20 cellular contexts compared by ENCODE assay signal in genomic region chr6:25174678-25175077, GRCh38.
DNase-seq lines count a peak whose midpoint lies in the region; ATAC-seq and TF ChIP-seq lines count a peak whose summit lies in the region.
"Had no signal": no experiment of that assay in that cellular context is flagged by ENCODE, and none has a peak within 500 bp of the region (broad histone marks: within the 10 kb centered on the region; RNA-seq: fewer than 3 reads in every experiment).

No MANE protein-coding gene starts in this region.

- no peaks in the 10 kb centered on the region for H3K36me3 Mint-ChIP-seq in chondrocyte (ENCODE audit: low read depth)
- H3K36me3 Mint-ChIP-seq: activated naive CD4-positive, alpha-beta T cell treated with anti-CD3 and anti-CD28 coated beads, Interleukin-2, amount 50 U/mL, for 24 hours had no signal

- peaks cover 43% of the 10 kb centered on the region for H3K4me1 ChIP-seq in ACC112 (ENCODE audit: control insufficient read depth, insufficient read depth, low read length, unreplicated experiment)
- H3K4me1 ChIP-seq in trophoblast cell (ENCODE audit: control insufficient read depth in 1 of 2, insufficient read depth in 2 of 2, low read length in 2 of 2) = peaks cover 13 to 26% of the 10 kb centered on the region in 2 experiments
- peaks cover 0 to 14% (median 6%) of the 10 kb centered on the region in 4 donors for H3K4me1 ChIP-seq in right lobe of liver
- H3K4me1 ChIP-seq: prostate gland had no signal

- H3K4me3 ChIP-seq in ACC112 (ENCODE audit: low read depth, low read length) (no peak overlapping the region), trophoblast cell (ENCODE audit: low read depth, low read length) (no peak overlapping the region), right lobe of liver (no peak overlapping the region)
- no peak overlapping the region for H3K4me3 ChIP-seq in Jurkat, Clone E6-1 (ENCODE audit: low read length)
- H3K4me3 ChIP-seq: GM23338, prostate gland had no signal

- peak overlapping the region; percentile 80 for H3K27ac ChIP-seq in ACC112 (ENCODE audit: low read depth, low read length)
- peak overlapping the region; percentile 90 for H3K27ac ChIP-seq in trophoblast cell (ENCODE audit: low read depth, low read length)
- H3K27ac ChIP-seq in right lobe of liver = no peak overlapping the region
- H3K27ac ChIP-seq: prostate gland had no signal

- peak; percentile 51 for DNase-seq in Jurkat, Clone E6-1 (ENCODE audit: low read depth, low spot score)
- no peak for DNase-seq in chondrocyte (ENCODE audit: low spot score)
- no peak for DNase-seq in trophoblast cell
- DNase-seq in NOMO-1 treated with dmso at 0.1 percent for 144 hours (lab: John Stamatoyannopoulos, UW; ENCODE audit: unreplicated experiment) = no peak
- DNase-seq in GM13977 (ENCODE audit: low spot score) = no peak
- no peak for DNase-seq in NCI-H2171 treated with DMSO at 0.1 percent for 48 hours (lab: John Stamatoyannopoulos, UW)
- DNase-seq in right lobe of liver = no peak
- DNase-seq: activated CD4-positive, alpha-beta T cell treated with anti-CD3 and anti-CD28 coated beads for 36 hours; activated T-cell treated with anti-CD3 and anti-CD28 coated beads for 4 hours; endodermal cell; naive thymus-derived CD4-positive, alpha-beta T cell; NCI-H1694; Right ventricle myocardium superior; stimulated activated CD4-positive, alpha-beta T cell treated with anti-CD3 and anti-CD28 coated beads, Interleukin-15, amount 100 ng/mL, for 24 hours; T-helper 9 cell had no signal

- H3K9ac ChIP-seq in trophoblast cell (ENCODE audit: low read length) = no peak overlapping the region

- TF ChIP-seq CTCF in chondrocyte (IDR thresholded peaks at IDR 0.05) (no peak), GM13977 (IDR thresholded peaks at IDR 0.05; ENCODE audit: extremely low read depth, insufficient read depth, missing control alignments) (no peak), right lobe of liver (IDR thresholded peaks at IDR 0.05) (no peak)

- H3K4ac ChIP-seq in trophoblast cell (ENCODE audit: low read depth, low read length) = peak overlapping the region; percentile 72

- peak overlapping the region; percentile 100 for H4K91ac ChIP-seq in trophoblast cell (ENCODE audit: low read depth, low read length)

- H3K36me3 ChIP-seq in ACC112 (ENCODE audit: insufficient read depth, low read length) = no peaks in the 10 kb centered on the region
- H3K36me3 ChIP-seq in trophoblast cell (ENCODE audit: control insufficient read depth in 1 of 2, insufficient read depth in 2 of 2, low read length in 2 of 2) = no peaks in the 10 kb centered on the region
- H3K36me3 ChIP-seq in right lobe of liver = no peaks in the 10 kb centered on the region
- H3K36me3 ChIP-seq: prostate gland had no signal

- H3K14ac ChIP-seq in trophoblast cell (ENCODE audit: low read length) = peak overlapping the region; percentile 93

- no CpG with 5 or more reads among the region's 6 CpGs for WGBS in trophoblast cell (ENCODE audit: extremely low coverage, insufficient coverage, insufficient read length)
- 73% methylated on average over 6 of the region's 6 CpGs for WGBS in right lobe of liver (ENCODE audit: insufficient coverage, low coverage, low lambda C conversion rate, missing lambda C conversion rate)

- H3K79me2 ChIP-seq in ACC112 (ENCODE audit: control insufficient read depth, insufficient read depth, low read length, unreplicated experiment) (no peaks in the 10 kb centered on the region), trophoblast cell (ENCODE audit: control insufficient read depth, insufficient read depth, low read length, poor library complexity) (peaks cover 3% of the 10 kb centered on the region)

- H3K27me3 ChIP-seq in ACC112 (ENCODE audit: insufficient read depth, low read length) (no peaks in the 10 kb centered on the region), trophoblast cell (ENCODE audit: insufficient read depth, low read length) (no peaks in the 10 kb centered on the region), right lobe of liver (no peaks in the 10 kb centered on the region)

- peak overlapping the region; percentile 81 for H3K18ac ChIP-seq in trophoblast cell (ENCODE audit: low read length)

- H3K27ac Mint-ChIP-seq in chondrocyte (ENCODE audit: unreplicated experiment) = peak overlapping the region; percentile 98
- H3K27ac Mint-ChIP-seq: activated naive CD4-positive, alpha-beta T cell treated with anti-CD3 and anti-CD28 coated beads, Interleukin-2, amount 50 U/mL, for 24 hours; endodermal cell; GM23338 had no signal

- ATAC-seq in right lobe of liver = no peak
- ATAC-seq: GM23338 had no signal

- peak overlapping the region; percentile 98 for H2BK12ac ChIP-seq in trophoblast cell (ENCODE audit: low read length)

- H3K23ac ChIP-seq in trophoblast cell (ENCODE audit: low read length) = no peak overlapping the region

- no peak overlapping the region for H3K4me2 ChIP-seq in trophoblast cell (ENCODE audit: low read length)
- H3K4me2 ChIP-seq: GM23338 had no signal

- H2AFZ ChIP-seq in ACC112 (ENCODE audit: low read length, unreplicated experiment) (no peak overlapping the region), trophoblast cell (ENCODE audit: insufficient read depth, low read length, poor library complexity) (peak overlapping the region; percentile 50)

- H2AK5ac ChIP-seq in trophoblast cell (ENCODE audit: low read length) = peak overlapping the region; percentile 64

- no peaks in the 10 kb centered on the region for H3K9me3 ChIP-seq in trophoblast cell (ENCODE audit: insufficient read depth, low read depth, low read length)
- no peaks in the 10 kb centered on the region for H3K9me3 ChIP-seq in right lobe of liver
- H3K9me3 ChIP-seq: prostate gland had no signal

- H3K27me3 Mint-ChIP-seq in chondrocyte (ENCODE audit: low read depth) = no peaks in the 10 kb centered on the region
- H3K27me3 Mint-ChIP-seq: activated CD4-positive, alpha-beta T cell treated with anti-CD3 and anti-CD28 coated beads for 36 hours; activated naive CD4-positive, alpha-beta T cell treated with anti-CD3 and anti-CD28 coated beads, Interleukin-2, amount 50 U/mL, for 24 hours; central memory CD8-positive, alpha-beta T cell had no signal

- peak overlapping the region; percentile 68 for H4K8ac ChIP-seq in trophoblast cell (ENCODE audit: low read depth, low read length)

- H4K12ac ChIP-seq in trophoblast cell (ENCODE audit: low read depth, low read length) = no peak overlapping the region

- TF ChIP-seq POLR2A in right lobe of liver (IDR thresholded peaks at IDR 0.05) = no peak

- H2BK5ac ChIP-seq in trophoblast cell (ENCODE audit: low read depth, low read length, poor library complexity) = peak overlapping the region; percentile 99

- H3K4me3 Mint-ChIP-seq in chondrocyte (ENCODE audit: unreplicated experiment) = no peak overlapping the region
- H3K4me3 Mint-ChIP-seq: activated CD4-positive, alpha-beta T cell treated with anti-CD3 and anti-CD28 coated beads for 36 hours; activated naive CD4-positive, alpha-beta T cell treated with anti-CD3 and anti-CD28 coated beads, Interleukin-2, amount 50 U/mL, for 24 hours; central memory CD8-positive, alpha-beta T cell; endodermal cell; GM23338 had no signal

- intact Hi-C loops in right lobe of liver (cut with DNase I) = no loop called here

- H2BK120ac ChIP-seq in trophoblast cell (ENCODE audit: insufficient read depth, low read length, poor library complexity) = peak overlapping the region; percentile 100

- H3K79me1 ChIP-seq in trophoblast cell (ENCODE audit: low read length) = peaks cover 27% of the 10 kb centered on the region

- in situ Hi-C loops in GM13977 (cut with MboI; ENCODE audit: low pct_unique_long_range_greater_than_20kb, low sequenced_read_pairs, unreplicated experiment) = no loop called here

- peaks cover 86% of the 10 kb centered on the region for H3K4me1 Mint-ChIP-seq in chondrocyte (ENCODE audit: low read depth)
- H3K4me1 Mint-ChIP-seq: central memory CD8-positive, alpha-beta T cell; endodermal cell had no signal

- H3K9me3 Mint-ChIP-seq in chondrocyte (ENCODE audit: low read depth) = peaks cover 3% of the 10 kb centered on the region
- H3K9me3 Mint-ChIP-seq: activated naive CD4-positive, alpha-beta T cell treated with anti-CD3 and anti-CD28 coated beads, Interleukin-2, amount 50 U/mL, for 24 hours; central memory CD8-positive, alpha-beta T cell; endodermal cell; GM23338; naive thymus-derived CD4-positive, alpha-beta T cell had no signal

Comparison
In these comparisons a context has a peak if more than half of its experiments do, and no peak if none do; other contexts are left out.
1. H3K27ac ChIP-seq: peak in ACC112 (single experiment) and trophoblast cell (single experiment); none in right lobe of liver (0 of 3).